12 cellular contexts compared by ENCODE assay signal in genomic region chr2:118846667-118847446, GRCh38. TPM values are rescaled to one million over a fixed set of nuclear protein-coding genes. Genes with fewer than 3 reads are reported as not detected.
A peak's percentile ranks its signal among the peaks of the same experiment; 100 is the strongest.
DNase-seq lines count a peak whose midpoint lies in the region; ATAC-seq and TF ChIP-seq lines count a peak whose summit lies in the region.
"Had no signal": no experiment of that assay in that cellular context is flagged by ENCODE, and none has a peak within 500 bp of the region (broad histone marks: within the 10 kb centered on the region; RNA-seq: fewer than 3 reads in every experiment).

No MANE protein-coding gene starts in this region.

- dilution Hi-C loops in mammary epithelial cell (cut with HindIII; ENCODE audit: low sequenced_read_pairs), result no loop called here

- DNase-seq in BJ (ENCODE audit: low read depth), result no peak
- peak; percentile 34 to 57 for DNase-seq in HAP-1 (ENCODE audit: low spot score in 2 of 2)
- DNase-seq in mammary epithelial cell, result no peak
- DNase-seq in natural killer cell, result no peak
- no peak for DNase-seq in HPDE6-E6E7 (ENCODE audit: extremely low spot score)
- no peak for DNase-seq in T1000 (lab: John Stamatoyannopoulos, UW)
- DNase-seq in cerebellum (ENCODE audit: low spot score), result no peak
- DNase-seq: stimulated activated CD4-positive, alpha-beta T cell treated with anti-CD3 and anti-CD28 coated beads, Interleukin-2, amount 100 ng/mL, for 24 hours had no signal

- H3K4me1 Mint-ChIP-seq in natural killer cell, result peaks cover 15 to 23% of the 10 kb centered on the region in 2 donors

- H3K27me3 ChIP-seq in BJ (ENCODE audit: control insufficient read depth, insufficient read depth, low read length), result peaks cover 73% of the 10 kb centered on the region
- H3K27me3 ChIP-seq in HAP-1 (ENCODE audit: low read depth), result no peaks in the 10 kb centered on the region
- H3K27me3 ChIP-seq in mammary epithelial cell (ENCODE audit: insufficient read depth, low read length), result peaks cover 70% of the 10 kb centered on the region

- H3K27me3 Mint-ChIP-seq in natural killer cell (ENCODE audit: low read depth in 2 of 2), result peaks cover 60 to 68% of the 10 kb centered on the region in 2 donors

- H3K4me3 Mint-ChIP-seq in natural killer cell, result peak overlapping the region; percentile 73

- H3K4me2 ChIP-seq in mammary epithelial cell (ENCODE audit: insufficient read depth, low read depth, low read length), result peak overlapping the region; percentile 70

- H3K79me2 ChIP-seq in mammary epithelial cell (ENCODE audit: insufficient read depth, low read length), result no peaks in the 10 kb centered on the region

- 3% methylated on average over 6 of the region's 79 CpGs for WGBS in mammary epithelial cell (ENCODE audit: low coverage, missing lambda C conversion rate)

- POLR2A ChIA-PET in BJ (lab: Charles Lee), result no interaction called here

- H3K27ac ChIP-seq in mammary epithelial cell (ENCODE audit: insufficient read depth, low read depth, low read length), result no peak overlapping the region
- H3K27ac ChIP-seq: HL-60 had no signal

- no peak overlapping the region for H3K27ac Mint-ChIP-seq in natural killer cell

- H3K4me3 ChIP-seq in BJ (ENCODE audit: low read depth, low read length), result no peak overlapping the region; the same call in 1 of the 2 replicates
- peak overlapping the region; percentile 22 for H3K4me3 ChIP-seq in HAP-1
- H3K4me3 ChIP-seq in mammary epithelial cell (replicated peaks in 1 of 3; ENCODE audit: insufficient read depth in 1 of 3, low read depth in 2 of 3, low read length in 3 of 3), result peak overlapping the region; percentile 25 to 38 (median 31)

- no peaks in the 10 kb centered on the region for H3K36me3 Mint-ChIP-seq in natural killer cell

- H3K4me1 ChIP-seq in HAP-1 (peaks cover 3% of the 10 kb centered on the region; the same call in 1 of the 2 replicates), mammary epithelial cell (ENCODE audit: insufficient read depth, low read length) (peaks cover 4% of the 10 kb centered on the region)

- no peaks in the 10 kb centered on the region for H3K9me3 Mint-ChIP-seq in natural killer cell

- no TSS peak for BruUV-seq in mammary epithelial cell (replicated peaks; lab: Mats Ljungman, UMichigan)

- peaks cover 3% of the 10 kb centered on the region for H3K9me3 ChIP-seq in HAP-1
- H3K9me3 ChIP-seq in mammary epithelial cell (replicated peaks; ENCODE audit: insufficient read depth, low read length), result no peaks in the 10 kb centered on the region

- no peaks in the 10 kb centered on the region for H3K36me3 ChIP-seq in BJ (ENCODE audit: control insufficient read depth, insufficient read depth, low read length)
- no peaks in the 10 kb centered on the region for H3K36me3 ChIP-seq in HAP-1 (replicated peaks)
- no peaks in the 10 kb centered on the region for H3K36me3 ChIP-seq in mammary epithelial cell (ENCODE audit: insufficient read depth, low read length)

- in situ Hi-C loops in HAP-1 (cut with MboI; ENCODE audit: low sequenced_read_pairs), result no loop called here
- in situ Hi-C loops in mammary epithelial cell (cut with MboI; ENCODE audit: low sequenced_read_pairs in 2 of 2), result no loop called here

- peaks cover 2% of the 10 kb centered on the region for H4K20me1 ChIP-seq in mammary epithelial cell (ENCODE audit: insufficient read depth, low read length)

- ATAC-seq in natural killer cell, result no peak
- ATAC-seq in GM18517 (IDR thresholded peaks at IDR 0.05; ENCODE audit: unreplicated experiment), result no peak

- 0 out of 2 replicates have a peak, but pooled peaks have one; percentile 10 for TF ChIP-seq CTCF in BJ (IDR thresholded peaks at IDR 0.05; ENCODE audit: insufficient read depth, low read depth, low read length)
- no peak for TF ChIP-seq CTCF in mammary epithelial cell (conservative IDR thresholded peaks at IDR 0.05 in 1 of 2, IDR thresholded peaks at IDR 0.05 in 1 of 2; ENCODE audit: extremely low read depth in 1 of 2, insufficient read depth in 1 of 2, low read depth in 1 of 2, low read length in 2 of 2)
- TF ChIP-seq CTCF in natural killer cell (IDR thresholded peaks at IDR 0.05), result no peak

- CTCF ChIA-PET in BJ (lab: Yijun Ruan, JAX) (interaction anchor here (0.8 to 1.6 kb wide), 2 partner anchors 9 to 669 kb away, joined by 3 to 8 read pairs; no protein-coding TSS in a partner anchor), mammary epithelial cell (lab: Charles Lee; ENCODE audit: low non-redundant PET) (no interaction called here)

- peak overlapping the region; percentile 54 for H2AFZ ChIP-seq in mammary epithelial cell (ENCODE audit: low read depth, low read length)

- no peak overlapping the region for H3K9ac ChIP-seq in mammary epithelial cell (ENCODE audit: insufficient read depth, low read length)

- intact Hi-C loops in mammary epithelial cell (cut with micrococcal nuclease) (no loop called here), natural killer cell (cut with micrococcal nuclease) (no loop called here)

RNA-seq across cellular contexts. Expression of gene EN1, which starts 0.6 kb away (rescaled TPM):
- polyA plus RNA-seq in BJ (2011; rRNA removed), result not detected in 2 replicates
- polyA minus RNA-seq in BJ (2011; rRNA and poly(A)+ RNA removed), result not detected in 2 replicates
- total RNA-seq in mammary epithelial cell, result under 1 TPM in 1 of 2 donors, not detected in 1; 0.33 TPM
- not detected for polyA plus RNA-seq in mammary epithelial cell
- polyA minus RNA-seq in mammary epithelial cell, result not detected
- not detected for total RNA-seq in natural killer cell
- total RNA-seq in cerebellum, result 5.4 TPM
- total RNA-seq: T-helper 1 cell treated with Interleukin-12 subunit alpha and Interleukin-12 subunit beta and Interleukin-4 antibody, amounts not matched to agents 30 ng/mL and 1 ng/mL, for 36 hours had no signal
- polyA plus RNA-seq: esophagus had no signal

Comparison
In these comparisons a context has a peak if more than half of its experiments do, and no peak if none do; other contexts are left out.
1. DNase-seq: peak in HAP-1 (2 of 2); none in BJ (single experiment), mammary epithelial cell (single experiment), natural killer cell (single experiment), HPDE6-E6E7 (single experiment), T1000 (single experiment) and cerebellum (single experiment).